Comparison of ENCODE assay signal across 18 cellular contexts in genomic region chr2:47471429-47472116, GRCh38.
A peak's percentile ranks its signal among the peaks of the same experiment; 100 is the strongest.
DNase-seq lines count a peak whose midpoint lies in the region; ATAC-seq and TF ChIP-seq lines count a peak whose summit lies in the region.
"Had no signal": no experiment of that assay in that cellular context is flagged by ENCODE, and none has a peak within 500 bp of the region (broad histone marks: within the 10 kb centered on the region; RNA-seq: fewer than 3 reads in every experiment).

No MANE protein-coding gene starts in this region.

- TF ChIP-seq CTCF in A673 (conservative IDR thresholded peaks at IDR 0.05; ENCODE audit: low read depth, low read length) (no peak), OCI-LY7 (conservative IDR thresholded peaks at IDR 0.05; ENCODE audit: low read length) (no peak), WTC11 (IDR thresholded peaks at IDR 0.05) (no peak), mucosa of descending colon (IDR thresholded peaks at IDR 0.05) (no peak)

- H3K36me3 Mint-ChIP-seq in WTC11: peaks cover 75% of the 10 kb centered on the region

- POLR2A ChIA-PET in A673 (lab: Charles Lee; ENCODE audit: low non-redundant PET): no interaction called here
- POLR2A ChIA-PET in OCI-LY7 (lab: Charles Lee): interaction anchor here (0.5 kb wide), 1 partner anchor 84 kb away, joined by 3 read pairs; no protein-coding TSS in a partner anchor
- POLR2A ChIA-PET in WTC11 (lab: Charles Lee): no interaction called here

- DNase-seq in A673 (ENCODE audit: low spot score) (no peak), OCI-LY7 (ENCODE audit: low spot score) (no peak), WTC11 (ENCODE audit: low spot score) (no peak), mucosa of descending colon (no peak), AG08396 (ENCODE audit: low spot score) (no peak), mucosa of gallbladder (ENCODE audit: low spot score) (no peak), C1 segment of cervical spinal cord (lab: John Stamatoyannopoulos, UW) (no peak)
- DNase-seq: ACHN; Caco-2; CD4-positive, CD25-positive, alpha-beta regulatory T cell; CD8-positive, alpha-beta T cell; DMS153; DND-41 had no signal

- no peak overlapping the region for H3K4me2 ChIP-seq in OCI-LY7 (ENCODE audit: low read length)
- H3K4me2 ChIP-seq: GM23338 had no signal

- no peaks in the 10 kb centered on the region for H3K79me2 ChIP-seq in OCI-LY7 (ENCODE audit: insufficient read depth, low read depth, low read length)

- BruUV-seq in A673 (replicated peaks; lab: Mats Ljungman, UMichigan): TSS peak; percentile 20
- TSS peak; percentile 17 for BruUV-seq in OCI-LY7 (replicated peaks; lab: Mats Ljungman, UMichigan)

- H3K27ac Mint-ChIP-seq in WTC11: peak overlapping the region; percentile 28; the same call in 1 of the 2 replicates
- H3K27ac Mint-ChIP-seq: CD4-positive, CD25-positive, alpha-beta regulatory T cell; CD8-positive, alpha-beta T cell; GM23338 had no signal

- H3K27ac ChIP-seq in A673 (ENCODE audit: low read depth, low read length, poor library complexity, severe bottlenecking) (no peak overlapping the region), OCI-LY7 (ENCODE audit: low read depth, low read length, poor library complexity, severe bottlenecking) (no peak overlapping the region)
- H3K27ac ChIP-seq: 22Rv1, C4-2B had no signal

- no peak overlapping the region for H3K4me3 ChIP-seq in A673 (ENCODE audit: low read depth, low read length, poor library complexity, severe bottlenecking)
- no peak overlapping the region for H3K4me3 ChIP-seq in OCI-LY7 (ENCODE audit: low read depth, low read length, poor library complexity, severe bottlenecking)
- H3K4me3 ChIP-seq in mucosa of descending colon: no peak overlapping the region
- H3K4me3 ChIP-seq: GM23338, HAP-1 had no signal

- no peaks in the 10 kb centered on the region for H3K9me2 ChIP-seq in OCI-LY7 (ENCODE audit: insufficient read depth, low read length)

- intact Hi-C loops in A673 (cut with micrococcal nuclease; ENCODE audit: unreplicated experiment): no loop called here
- intact Hi-C loops in OCI-LY7 (cut with micrococcal nuclease; ENCODE audit: unreplicated experiment): no loop called here
- intact Hi-C loops in mucosa of descending colon (cut with DNase I, micrococcal nuclease): no loop called here

- no peaks in the 10 kb centered on the region for H3K9me3 Mint-ChIP-seq in WTC11
- H3K9me3 Mint-ChIP-seq: CD4-positive, CD25-positive, alpha-beta regulatory T cell; CD8-positive, alpha-beta T cell; GM23338 had no signal

- H3K27me3 ChIP-seq in A673 (replicated peaks; ENCODE audit: insufficient read depth, low read depth, low read length, poor library complexity): no peaks in the 10 kb centered on the region

- H3K4me1 ChIP-seq in A673 (ENCODE audit: insufficient read depth, low read length, poor library complexity, severe bottlenecking) (no peaks in the 10 kb centered on the region), OCI-LY7 (ENCODE audit: insufficient read depth, low read length, poor library complexity, severe bottlenecking) (no peaks in the 10 kb centered on the region), mucosa of descending colon (ENCODE audit: low read depth) (no peaks in the 10 kb centered on the region)
- H3K4me1 ChIP-seq: Caco-2, HAP-1 had no signal

- no peaks in the 10 kb centered on the region for H3K9me3 ChIP-seq in A673 (ENCODE audit: low read depth, low read length, poor library complexity, severe bottlenecking)
- no peaks in the 10 kb centered on the region for H3K9me3 ChIP-seq in OCI-LY7 (ENCODE audit: low read length)
- no peaks in the 10 kb centered on the region for H3K9me3 ChIP-seq in mucosa of descending colon
- H3K9me3 ChIP-seq: Caco-2, HAP-1 had no signal

- no peak for ATAC-seq in WTC11
- peak; percentile 93 for ATAC-seq in mucosa of descending colon
- no peak for ATAC-seq in HG03025 (IDR thresholded peaks at IDR 0.05; ENCODE audit: low FRiP score, unreplicated experiment)
- ATAC-seq: CD8-positive, alpha-beta T cell; GM23338 had no signal

- CTCF ChIA-PET in A673 (lab: Charles Lee) (interaction anchor here (0.7 kb wide), 1 partner anchor 296 kb away, joined by 3 read pairs; no protein-coding TSS in a partner anchor), OCI-LY7 (lab: Charles Lee; ENCODE audit: unreplicated experiment) (no interaction called here), WTC11 (lab: Charles Lee) (no interaction called here)

- H3K27me3 Mint-ChIP-seq in WTC11 (ENCODE audit: low read depth): no peaks in the 10 kb centered on the region
- H3K27me3 Mint-ChIP-seq: CD4-positive, CD25-positive, alpha-beta regulatory T cell had no signal

- H3K36me3 ChIP-seq in A673 (ENCODE audit: insufficient read depth, low read length, poor library complexity, severe bottlenecking) (peaks cover 27% of the 10 kb centered on the region), OCI-LY7 (ENCODE audit: insufficient read depth, low read length) (peaks cover 93% of the 10 kb centered on the region), mucosa of descending colon (ENCODE audit: low read depth) (peaks cover 3% of the 10 kb centered on the region)

- H3K4me3 Mint-ChIP-seq in WTC11: no peak overlapping the region
- H3K4me3 Mint-ChIP-seq: CD4-positive, CD25-positive, alpha-beta regulatory T cell; CD8-positive, alpha-beta T cell; GM23338 had no signal

- no peaks in the 10 kb centered on the region for H4K20me1 ChIP-seq in OCI-LY7 (ENCODE audit: insufficient read depth, low read length)

- H2AFZ ChIP-seq in OCI-LY7 (ENCODE audit: low read length): no peak overlapping the region
- H2AFZ ChIP-seq: GM23338 had no signal

- H3K4me1 Mint-ChIP-seq in WTC11: no peaks in the 10 kb centered on the region
- H3K4me1 Mint-ChIP-seq: GM23338 had no signal

TF ChIP-seq in WTC11, 78 proteins besides CTCF, POLR2A, EP300 and RAD21 (continues in another document):
- TF ChIP-seq OVOL2 (CRISPR knock-in tag; IDR thresholded peaks at IDR 0.05; ENCODE audit: borderline replicate concordance): no peak
- TF ChIP-seq ZNF423 (CRISPR knock-in tag; IDR thresholded peaks at IDR 0.05): no peak
- TF ChIP-seq FOXP4 (CRISPR knock-in tag; IDR thresholded peaks at IDR 0.05): no peak
- no peak for TF ChIP-seq FOXJ3 (CRISPR knock-in tag; IDR thresholded peaks at IDR 0.05; ENCODE audit: borderline replicate concordance)
- no peak for TF ChIP-seq JUN (CRISPR knock-in tag; IDR thresholded peaks at IDR 0.05)
- TF ChIP-seq SMAD4 (CRISPR knock-in tag; IDR thresholded peaks at IDR 0.05): no peak
- TF ChIP-seq NR3C1 (CRISPR knock-in tag; conservative IDR thresholded peaks at IDR 0.05; ENCODE audit: low read depth): no peak
- no peak for TF ChIP-seq ZNF281 (CRISPR knock-in tag; IDR thresholded peaks at IDR 0.05)
- no peak for TF ChIP-seq ATF2 (CRISPR knock-in tag; IDR thresholded peaks at IDR 0.05; ENCODE audit: borderline replicate concordance, low read depth)
- no peak for TF ChIP-seq IRF1 (CRISPR knock-in tag; IDR thresholded peaks at IDR 0.05)
- no peak for TF ChIP-seq EMX1 (CRISPR knock-in tag; IDR thresholded peaks at IDR 0.05)
